Comparison of ENCODE assay signal across 9 cellular contexts in genomic region chr2:96888082-96889011, GRCh38. TPM values are rescaled to one million over a fixed set of nuclear protein-coding genes. Genes with fewer than 3 reads are reported as not detected.
DNase-seq lines count a peak whose midpoint lies in the region; ATAC-seq and TF ChIP-seq lines count a peak whose summit lies in the region.
"Had no signal": no experiment of that assay in that cellular context is flagged by ENCODE, and none has a peak within 500 bp of the region (broad histone marks: within the 10 kb centered on the region; RNA-seq: fewer than 3 reads in every experiment).

No MANE protein-coding gene starts in this region.

- peaks cover 61 to 95% (median 75%) of the 10 kb centered on the region in 3 donors for H3K27me3 Mint-ChIP-seq in CD14-positive monocyte (ENCODE audit: low read depth in 3 of 3)
- no peaks in the 10 kb centered on the region for H3K27me3 Mint-ChIP-seq in activated naive CD8-positive, alpha-beta T cell treated with anti-CD3 and anti-CD28 coated beads, Interleukin-2, amount 50 U/mL, for 24 hours
- no peaks in the 10 kb centered on the region for H3K27me3 Mint-ChIP-seq in activated T-helper 17 cell treated with anti-CD3 and anti-CD28 coated beads, Interleukin-2, amount 50 U/mL, for 72 hours

- intact Hi-C loops in CD14-positive monocyte (cut with micrococcal nuclease): no loop called here

- peak; percentile 88 for ATAC-seq in esophagus mucosa
- ATAC-seq in activated naive CD8-positive, alpha-beta T cell treated with anti-CD3 and anti-CD28 coated beads, Interleukin-2, amount 50 U/mL, for 24 hours: no peak
- ATAC-seq in activated T-helper 17 cell treated with anti-CD3 and anti-CD28 coated beads, Interleukin-2, amount 50 U/mL, for 72 hours (replicated peaks): no peak
- ATAC-seq: natural killer cell had no signal

- H3K9me3 Mint-ChIP-seq in CD14-positive monocyte: peaks cover 0 to 2% (median 0%) of the 10 kb centered on the region in 7 donors
- H3K9me3 Mint-ChIP-seq in activated naive CD8-positive, alpha-beta T cell treated with anti-CD3 and anti-CD28 coated beads, Interleukin-2, amount 50 U/mL, for 24 hours: no peaks in the 10 kb centered on the region
- no peaks in the 10 kb centered on the region for H3K9me3 Mint-ChIP-seq in activated T-helper 17 cell treated with anti-CD3 and anti-CD28 coated beads, Interleukin-2, amount 50 U/mL, for 72 hours
- H3K9me3 Mint-ChIP-seq: natural killer cell had no signal

- H3K36me3 Mint-ChIP-seq in CD14-positive monocyte: peaks cover 3 to 9% of the 10 kb centered on the region in 2 donors
- H3K36me3 Mint-ChIP-seq in activated naive CD8-positive, alpha-beta T cell treated with anti-CD3 and anti-CD28 coated beads, Interleukin-2, amount 50 U/mL, for 24 hours (ENCODE audit: low read depth): no peaks in the 10 kb centered on the region
- no peaks in the 10 kb centered on the region for H3K36me3 Mint-ChIP-seq in activated T-helper 17 cell treated with anti-CD3 and anti-CD28 coated beads, Interleukin-2, amount 50 U/mL, for 72 hours (ENCODE audit: low read depth)
- H3K36me3 Mint-ChIP-seq: natural killer cell had no signal

- peak overlapping the region in 6 of 7 donors; percentile 76 to 85 (median 81) for H3K27ac Mint-ChIP-seq in CD14-positive monocyte
- H3K27ac Mint-ChIP-seq in activated naive CD8-positive, alpha-beta T cell treated with anti-CD3 and anti-CD28 coated beads, Interleukin-2, amount 50 U/mL, for 24 hours: no peak overlapping the region
- H3K27ac Mint-ChIP-seq in activated T-helper 17 cell treated with anti-CD3 and anti-CD28 coated beads, Interleukin-2, amount 50 U/mL, for 72 hours: no peak overlapping the region

- H3K4me1 Mint-ChIP-seq in CD14-positive monocyte: peaks cover 33% of the 10 kb centered on the region
- peaks cover 19% of the 10 kb centered on the region for H3K4me1 Mint-ChIP-seq in activated naive CD8-positive, alpha-beta T cell treated with anti-CD3 and anti-CD28 coated beads, Interleukin-2, amount 50 U/mL, for 24 hours
- peaks cover 9% of the 10 kb centered on the region for H3K4me1 Mint-ChIP-seq in activated T-helper 17 cell treated with anti-CD3 and anti-CD28 coated beads, Interleukin-2, amount 50 U/mL, for 72 hours

- peak overlapping the region in 1 of 2 donors; percentile 87 for H3K4me3 Mint-ChIP-seq in CD14-positive monocyte
- H3K4me3 Mint-ChIP-seq in activated naive CD8-positive, alpha-beta T cell treated with anti-CD3 and anti-CD28 coated beads, Interleukin-2, amount 50 U/mL, for 24 hours: no peak overlapping the region
- no peak overlapping the region for H3K4me3 Mint-ChIP-seq in activated T-helper 17 cell treated with anti-CD3 and anti-CD28 coated beads, Interleukin-2, amount 50 U/mL, for 72 hours
- H3K4me3 Mint-ChIP-seq: natural killer cell had no signal

- no peak for TF ChIP-seq CTCF in CD14-positive monocyte (IDR thresholded peaks at IDR 0.05)

- DNase-seq in CD14-positive monocyte (ENCODE audit: low spot score): no peak
- DNase-seq in NCI-H2196 (lab: John Stamatoyannopoulos, UW; ENCODE audit: unreplicated experiment): peak; percentile 87
- peak in 46 of 56 donors; percentile 18 to 80 (median 64) for DNase-seq in nucleus accumbens (lab: John Stamatoyannopoulos, UW)
- DNase-seq in activated naive CD8-positive, alpha-beta T cell treated with anti-CD3 and anti-CD28 coated beads, Interleukin-2, amount 50 U/mL, for 24 hours: no peak
- DNase-seq in D341Med (ENCODE audit: low spot score): no peak
- DNase-seq in kidney tubule cell (ENCODE audit: low spot score): no peak
- DNase-seq: natural killer cell had no signal

RNA-seq across cellular contexts. Expression of gene SEMA4C, which starts 18.5 kb away (rescaled TPM):
- under 1 TPM; 0.08 to 0.21 TPM for polyA plus RNA-seq in CD14-positive monocyte
- total RNA-seq in esophagus mucosa: 14.9 TPM
- 1 to 10 TPM; 8.3 to 9.6 TPM for total RNA-seq in activated T-helper 17 cell treated with anti-CD3 and anti-CD28 coated beads, Interleukin-2, amount 50 U/mL, for 72 hours

RNA-seq across cellular contexts. Expression of gene ANKRD39, which starts 30.5 kb away (rescaled TPM):
- 1 to 10 TPM; 9.0 to 9.7 TPM for polyA plus RNA-seq in CD14-positive monocyte
- total RNA-seq in esophagus mucosa: 7.8 TPM
- total RNA-seq in activated T-helper 17 cell treated with anti-CD3 and anti-CD28 coated beads, Interleukin-2, amount 50 U/mL, for 72 hours: 10 to 100 TPM; 25.2 to 52.3 TPM

RNA-seq across cellular contexts. Expression of gene ANKRD23, which starts 44.5 kb away (rescaled TPM):
- not detected for polyA plus RNA-seq in CD14-positive monocyte
- 1.8 TPM for total RNA-seq in esophagus mucosa
- total RNA-seq in activated T-helper 17 cell treated with anti-CD3 and anti-CD28 coated beads, Interleukin-2, amount 50 U/mL, for 72 hours: 10 to 100 TPM in 1 of 2 donors, 1 to 10 TPM in 1; 6.8 to 11.7 TPM

Comparison
In these comparisons a context has a peak if more than half of its experiments do, and no peak if none do; other contexts are left out.
1. DNase-seq: peak in NCI-H2196 (single experiment) and nucleus accumbens (46 of 56); none in CD14-positive monocyte (single experiment), activated naive CD8-positive, alpha-beta T cell treated with anti-CD3 and anti-CD28 coated beads, Interleukin-2, amount 50 U/mL, for 24 hours (single experiment), D341Med (single experiment) and kidney tubule cell (single experiment).
2. H3K27ac Mint-ChIP-seq: peak in CD14-positive monocyte (6 of 7); none in activated naive CD8-positive, alpha-beta T cell treated with anti-CD3 and anti-CD28 coated beads, Interleukin-2, amount 50 U/mL, for 24 hours (single experiment) and activated T-helper 17 cell treated with anti-CD3 and anti-CD28 coated beads, Interleukin-2, amount 50 U/mL, for 72 hours (single experiment).